8 cellular contexts compared by ENCODE assay signal in the genomic region with DNA sequence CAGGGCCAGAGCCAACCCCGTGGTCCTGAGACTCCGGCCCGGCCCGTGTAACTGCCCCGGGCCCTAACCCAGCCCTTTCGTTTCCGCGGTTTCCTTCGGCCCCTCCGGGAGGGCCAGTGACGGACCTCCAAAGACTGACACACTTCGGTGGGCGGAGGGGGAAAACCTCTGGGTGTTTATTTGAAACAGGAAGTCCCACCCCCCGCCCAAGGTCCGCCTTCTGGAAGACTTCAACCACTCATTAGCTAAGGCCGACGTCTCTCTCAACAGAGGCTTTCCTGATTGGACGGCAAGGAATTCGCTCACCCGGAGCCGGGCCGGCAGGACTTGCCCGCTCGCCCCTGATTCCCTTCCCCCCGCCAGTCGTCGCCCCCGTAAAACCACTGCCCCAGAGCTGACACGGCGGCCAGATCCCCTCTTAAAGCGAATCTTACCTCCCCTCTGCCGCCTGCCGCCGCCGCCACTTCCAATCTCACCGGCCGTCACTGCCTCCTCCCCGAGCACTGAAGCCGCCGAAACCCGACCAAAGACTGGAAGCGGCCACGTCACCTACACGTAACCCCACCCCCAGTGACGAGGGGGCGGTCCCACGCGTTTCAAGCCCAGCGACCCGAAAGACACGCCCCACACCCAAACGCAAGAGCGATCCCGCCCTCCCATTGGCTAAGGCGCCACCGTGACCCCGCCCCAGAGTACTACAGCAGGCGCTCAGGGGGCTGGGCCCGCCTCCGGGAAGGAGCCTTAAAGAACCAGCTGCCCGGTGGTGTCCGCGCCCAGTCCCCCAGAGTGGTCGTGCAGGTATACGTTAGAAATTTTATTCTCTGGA. TPM values are rescaled to one million over a fixed set of nuclear protein-coding genes. Genes with fewer than 3 reads are reported as not detected.
DNase-seq lines count a peak whose midpoint lies in the region; ATAC-seq and TF ChIP-seq lines count a peak whose summit lies in the region.

A gene with protein sequence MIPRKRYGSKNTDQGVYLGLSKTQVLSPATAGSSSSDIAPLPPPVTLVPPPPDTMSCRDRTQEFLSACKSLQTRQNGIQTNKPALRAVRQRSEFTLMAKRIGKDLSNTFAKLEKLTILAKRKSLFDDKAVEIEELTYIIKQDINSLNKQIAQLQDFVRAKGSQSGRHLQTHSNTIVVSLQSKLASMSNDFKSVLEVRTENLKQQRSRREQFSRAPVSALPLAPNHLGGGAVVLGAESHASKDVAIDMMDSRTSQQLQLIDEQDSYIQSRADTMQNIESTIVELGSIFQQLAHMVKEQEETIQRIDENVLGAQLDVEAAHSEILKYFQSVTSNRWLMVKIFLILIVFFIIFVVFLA (minus strand): TSS at position 532 of the 826 bp plus-strand sequence. CDS start 808 bp downstream, outside the sequence.

- H3K4me1 Mint-ChIP-seq in T-helper 17 cell: peaks cover 33% of the 10 kb centered on the region
- H3K4me1 Mint-ChIP-seq in progenitor cell of endocrine pancreas (ENCODE audit: low read depth): peaks cover 16% of the 10 kb centered on the region

- H3K9me3 ChIP-seq in T-helper 17 cell (ENCODE audit: control insufficient read depth, low read length, poor library complexity, severe bottlenecking): no peaks in the 10 kb centered on the region

- H3K9me3 Mint-ChIP-seq in progenitor cell of endocrine pancreas (ENCODE audit: low read depth): no peaks in the 10 kb centered on the region

- H3K27ac Mint-ChIP-seq in T-helper 17 cell (peak within 1 kb of the TSS; percentile 99), progenitor cell of endocrine pancreas (peak within 1 kb of the TSS; percentile 100)

- peak; percentile 89 for DNase-seq in NCI-H1694 treated with DMSO at 0.1 percent for 48 hours (lab: John Stamatoyannopoulos, UW)
- DNase-seq in T-helper 17 cell: peak; percentile 98 to 99 (median 98)
- peak; percentile 92 to 100 (median 99) for DNase-seq in amygdala (lab: John Stamatoyannopoulos, UW)
- DNase-seq in left cardiac atrium: peak; percentile 99
- DNase-seq in progenitor cell of endocrine pancreas (ENCODE audit: low spot score, unreplicated experiment): peak; percentile 99
- DNase-seq in ureter (ENCODE audit: low spot score): peak; percentile 100

- H3K4me3 Mint-ChIP-seq in T-helper 17 cell (peak within 1 kb of the TSS; percentile 99), progenitor cell of endocrine pancreas (ENCODE audit: low read depth) (peak within 1 kb of the TSS; percentile 93)

- peak; percentile 89 for ATAC-seq in HG02885 (IDR thresholded peaks at IDR 0.05; ENCODE audit: poor library complexity, unreplicated experiment)
- peak; percentile 93 for ATAC-seq in T-helper 17 cell
- ATAC-seq in left cardiac atrium: peak; percentile 98

- TF ChIP-seq POLR2A in GM15510 (IDR thresholded peaks at IDR 0.05; ENCODE audit: borderline replicate concordance, extremely low read depth, insufficient read length): peak; percentile 68

- no peaks in the 10 kb centered on the region for H3K36me3 Mint-ChIP-seq in T-helper 17 cell (ENCODE audit: low read depth)
- H3K36me3 Mint-ChIP-seq in progenitor cell of endocrine pancreas (ENCODE audit: insufficient read depth): peaks cover 15% of the 10 kb centered on the region

- no peaks in the 10 kb centered on the region for H3K27me3 Mint-ChIP-seq in T-helper 17 cell
- H3K27me3 Mint-ChIP-seq in progenitor cell of endocrine pancreas: no peaks in the 10 kb centered on the region

- intact Hi-C loops in left cardiac atrium (cut with DNase I): loop anchor here in 1 of 2 donors (5.0 kb wide), 1 partner anchor 39 kb away; the partner anchor contains the start of gene TMEM223

- TF ChIP-seq CTCF in progenitor cell of endocrine pancreas (IDR thresholded peaks at IDR 0.05; ENCODE audit: unreplicated experiment): no peak

RNA-seq across cellular contexts. Expression of the gene that starts here (rescaled TPM):
- 100 to 1,000 TPM; 103 to 119 TPM for total RNA-seq in T-helper 17 cell
- 10 to 100 TPM; 22.1 to 23.2 TPM for total RNA-seq in left cardiac atrium
- total RNA-seq in progenitor cell of endocrine pancreas: 39.3 and 45.3 TPM in 2 replicates
- 30.1 TPM for total RNA-seq in ureter

Comparison
In these comparisons a context has a peak if more than half of its experiments do, and no peak if none do; other contexts are left out.
1. Peak in every context shown above with its lines: DNase-seq and ATAC-seq.